1 cellular context compared by ENCODE assay signal in genomic region chr1:167803358-167804217, GRCh38.
TF ChIP-seq lines count a peak whose summit lies in the region.

No MANE protein-coding gene starts in this region.

TF ChIP-seq in GM12878, 131 proteins besides CTCF, POLR2A, EP300 and RAD21 (continued from another document):
- TF ChIP-seq, protein P1, sequence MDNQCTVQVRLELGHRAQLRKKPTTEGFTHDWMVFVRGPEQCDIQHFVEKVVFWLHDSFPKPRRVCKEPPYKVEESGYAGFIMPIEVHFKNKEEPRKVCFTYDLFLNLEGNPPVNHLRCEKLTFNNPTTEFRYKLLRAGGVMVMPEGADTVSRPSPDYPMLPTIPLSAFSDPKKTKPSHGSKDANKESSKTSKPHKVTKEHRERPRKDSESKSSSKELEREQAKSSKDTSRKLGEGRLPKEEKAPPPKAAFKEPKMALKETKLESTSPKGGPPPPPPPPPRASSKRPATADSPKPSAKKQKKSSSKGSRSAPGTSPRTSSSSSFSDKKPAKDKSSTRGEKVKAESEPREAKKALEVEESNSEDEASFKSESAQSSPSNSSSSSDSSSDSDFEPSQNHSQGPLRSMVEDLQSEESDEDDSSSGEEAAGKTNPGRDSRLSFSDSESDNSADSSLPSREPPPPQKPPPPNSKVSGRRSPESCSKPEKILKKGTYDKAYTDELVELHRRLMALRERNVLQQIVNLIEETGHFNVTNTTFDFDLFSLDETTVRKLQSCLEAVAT (IDR thresholded peaks at IDR 0.05): peak; percentile 56; the same call in 1 of the 2 replicates
- TF ChIP-seq TBL1XR1 (IDR thresholded peaks at IDR 0.05; ENCODE audit: low read depth, low read length): 0 out of 2 replicates have a peak, but pooled peaks have one; percentile 29
- TF ChIP-seq CREM (IDR thresholded peaks at IDR 0.05; ENCODE audit: low read depth): no peak
- 0 out of 2 replicates have a peak, but pooled peaks have one; percentile 21 for TF ChIP-seq CHD2 (IDR thresholded peaks at IDR 0.05; ENCODE audit: borderline replicate concordance, low read depth, low read length)
- TF ChIP-seq MTA2 (IDR thresholded peaks at IDR 0.05; ENCODE audit: low read depth): no peak
- no peak; the same call in 1 of the 2 replicates for TF ChIP-seq MXI1 (IDR thresholded peaks at IDR 0.05; ENCODE audit: low read depth, low read length)
- TF ChIP-seq BRCA1 (IDR thresholded peaks at IDR 0.05; ENCODE audit: low read depth, low read length): no peak
